ENCODE assay signal across 9 cellular contexts in genomic region chr12:46153267-46153872, GRCh38.
DNase-seq lines count a peak whose midpoint lies in the region; ATAC-seq and TF ChIP-seq lines count a peak whose summit lies in the region.
"Had no signal": no experiment of that assay in that cellular context is flagged by ENCODE, and none has a peak within 500 bp of the region (broad histone marks: within the 10 kb centered on the region; RNA-seq: fewer than 3 reads in every experiment).

No MANE protein-coding gene starts in this region.

- no peaks in the 10 kb centered on the region for H4K20me1 ChIP-seq in OCI-LY3 (ENCODE audit: insufficient read depth, low read length)

- TF ChIP-seq CTCF in GM06990 (IDR thresholded peaks at IDR 0.05; ENCODE audit: insufficient read depth, low read length, poor library complexity, severe bottlenecking) (peak; percentile 66), OCI-LY3 (IDR thresholded peaks at IDR 0.05; ENCODE audit: low read depth, low read length) (peak; percentile 88), endothelial cell (IDR thresholded peaks at IDR 0.05; ENCODE audit: unreplicated experiment) (peak; percentile 64)

- DNase-seq in A172 (ENCODE audit: low spot score) (peak; percentile 10), GM06990 (ENCODE audit: extremely low read depth, insufficient read length) (no peak), endothelial cell (ENCODE audit: low spot score) (no peak), trophoblast cell (peak in 1 of 2 donors; percentile 48), COR-L47 (lab: John Stamatoyannopoulos, UW) (no peak)

- WGBS in trophoblast cell (ENCODE audit: extremely low coverage, insufficient coverage, insufficient read length), result no CpG with 5 or more reads among the region's 2 CpGs

- H3K79me1 ChIP-seq in trophoblast cell (ENCODE audit: low read length), result peaks cover 14% of the 10 kb centered on the region

- ATAC-seq in GM19324 (IDR thresholded peaks at IDR 0.05; ENCODE audit: low FRiP score, unreplicated experiment), result no peak
- ATAC-seq in GM19467 (IDR thresholded peaks at IDR 0.05; ENCODE audit: unreplicated experiment), result no peak

- no peak overlapping the region for H3K27ac Mint-ChIP-seq in endothelial cell (ENCODE audit: unreplicated experiment)
- H3K27ac Mint-ChIP-seq: dendritic cell treated with granulocyte-macrophage colony-stimulating factor and Interleukin-4, amounts not matched to agents 40 ng/mL and 50 ng/mL, for 4 days had no signal

- H3K23ac ChIP-seq in trophoblast cell (ENCODE audit: low read length), result no peak overlapping the region

- no peak overlapping the region for H3K4me3 Mint-ChIP-seq in endothelial cell (ENCODE audit: unreplicated experiment)
- H3K4me3 Mint-ChIP-seq: dendritic cell treated with granulocyte-macrophage colony-stimulating factor and Interleukin-4, amounts not matched to agents 40 ng/mL and 50 ng/mL, for 4 days had no signal

- H3K27me3 Mint-ChIP-seq in endothelial cell (ENCODE audit: unreplicated experiment), result no peaks in the 10 kb centered on the region

- H3K14ac ChIP-seq in trophoblast cell (ENCODE audit: low read length), result no peak overlapping the region

- H3K79me2 ChIP-seq in OCI-LY3 (ENCODE audit: low read length) (no peaks in the 10 kb centered on the region), trophoblast cell (ENCODE audit: control insufficient read depth, insufficient read depth, low read length, poor library complexity) (no peaks in the 10 kb centered on the region)

- H2AFZ ChIP-seq in OCI-LY3 (ENCODE audit: low read depth, low read length) (peak overlapping the region; percentile 27), trophoblast cell (ENCODE audit: insufficient read depth, low read length, poor library complexity) (no peak overlapping the region)

- H3K4ac ChIP-seq in trophoblast cell (ENCODE audit: low read depth, low read length), result no peak overlapping the region

- no peaks in the 10 kb centered on the region for H3K36me3 Mint-ChIP-seq in endothelial cell (ENCODE audit: low read depth, unreplicated experiment)

- H4K8ac ChIP-seq in trophoblast cell (ENCODE audit: low read depth, low read length), result no peak overlapping the region

- H3K27me3 ChIP-seq in GM06990 (replicated peaks; ENCODE audit: control insufficient read depth, insufficient read depth, low read length) (no peaks in the 10 kb centered on the region), OCI-LY3 (ENCODE audit: low read depth, low read length) (no peaks in the 10 kb centered on the region), trophoblast cell (ENCODE audit: insufficient read depth, low read length) (no peaks in the 10 kb centered on the region)

- H3K4me2 ChIP-seq in OCI-LY3 (ENCODE audit: low read length), result peak overlapping the region; percentile 66
- H3K4me2 ChIP-seq in trophoblast cell (ENCODE audit: low read length), result no peak overlapping the region

- H4K12ac ChIP-seq in trophoblast cell (ENCODE audit: low read depth, low read length), result no peak overlapping the region

- H3K36me3 ChIP-seq in GM06990 (ENCODE audit: control insufficient read depth, insufficient read depth, low read length), result no peaks in the 10 kb centered on the region
- no peaks in the 10 kb centered on the region for H3K36me3 ChIP-seq in OCI-LY3 (replicated peaks; ENCODE audit: low read depth, low read length)
- peaks cover 0 to 1% of the 10 kb centered on the region in 2 experiments for H3K36me3 ChIP-seq in trophoblast cell (ENCODE audit: control insufficient read depth in 1 of 2, insufficient read depth in 2 of 2, low read length in 2 of 2)

- no peak overlapping the region for H2AK5ac ChIP-seq in trophoblast cell (ENCODE audit: low read length)

- H3K4me3 ChIP-seq in GM06990 (replicated peaks; ENCODE audit: low read depth, low read length) (no peak overlapping the region), OCI-LY3 (ENCODE audit: low read length) (peak overlapping the region; percentile 70), trophoblast cell (ENCODE audit: low read depth, low read length) (no peak overlapping the region)

- H3K9me3 Mint-ChIP-seq in endothelial cell (ENCODE audit: unreplicated experiment), result no peaks in the 10 kb centered on the region
- H3K9me3 Mint-ChIP-seq: dendritic cell treated with granulocyte-macrophage colony-stimulating factor and Interleukin-4, amounts not matched to agents 40 ng/mL and 50 ng/mL, for 4 days had no signal

- no peak overlapping the region for H2BK120ac ChIP-seq in trophoblast cell (ENCODE audit: insufficient read depth, low read length, poor library complexity)

- H2BK12ac ChIP-seq in trophoblast cell (ENCODE audit: low read length), result no peak overlapping the region

- peaks cover 22% of the 10 kb centered on the region for H3K4me1 Mint-ChIP-seq in endothelial cell (ENCODE audit: unreplicated experiment)

- H2BK5ac ChIP-seq in trophoblast cell (ENCODE audit: low read depth, low read length, poor library complexity), result no peak overlapping the region

- H4K91ac ChIP-seq in trophoblast cell (ENCODE audit: low read depth, low read length), result no peak overlapping the region

- H3K27ac ChIP-seq in OCI-LY3 (ENCODE audit: low read length) (no peak overlapping the region), trophoblast cell (ENCODE audit: low read depth, low read length) (peak overlapping the region; percentile 10)

- peaks cover 26% of the 10 kb centered on the region for H3K4me1 ChIP-seq in OCI-LY3 (ENCODE audit: low read length)
- peaks cover 3% of the 10 kb centered on the region in 2 experiments for H3K4me1 ChIP-seq in trophoblast cell (ENCODE audit: control insufficient read depth in 1 of 2, insufficient read depth in 2 of 2, low read length in 2 of 2)

- no peak overlapping the region for H3K18ac ChIP-seq in trophoblast cell (ENCODE audit: low read length)

- H3K9me3 ChIP-seq in OCI-LY3 (ENCODE audit: insufficient read depth, low read length) (no peaks in the 10 kb centered on the region), trophoblast cell (ENCODE audit: insufficient read depth, low read depth, low read length) (no peaks in the 10 kb centered on the region)

- H3K9ac ChIP-seq in OCI-LY3 (ENCODE audit: low read length) (peak overlapping the region; percentile 50), trophoblast cell (ENCODE audit: low read length) (no peak overlapping the region)
